ENCODE assay signal across 8 cellular contexts in genomic region chr19:1449467-1450442, GRCh38. TPM values are rescaled to one million over a fixed set of nuclear protein-coding genes. Genes with fewer than 3 reads are reported as not detected.
DNase-seq lines count a peak whose midpoint lies in the region; ATAC-seq and TF ChIP-seq lines count a peak whose summit lies in the region.

Gene APC2, plus strand, starts transcription at chr19:1450121. Its CDS starts 2,881 bp downstream, at chr19:1453002.

- peaks cover 16% of the 10 kb centered on the region for H3K27me3 ChIP-seq in CD4-positive, CD25-positive, alpha-beta regulatory T cell (ENCODE audit: control insufficient read depth, insufficient read depth, low read length)
- H3K27me3 ChIP-seq in IMR-90 (ENCODE audit: control insufficient read depth, insufficient read depth, low read length): peaks cover 70% of the 10 kb centered on the region
- H3K27me3 ChIP-seq in tibial artery: peaks cover 30 to 90% of the 10 kb centered on the region in 2 donors

- POLR2A ChIA-PET in IMR-90 (lab: Charles Lee; ENCODE audit: unreplicated experiment): no interaction called here

- no peak within 1 kb of the TSS; the same call in 1 of the 2 replicates for H3K4ac ChIP-seq in IMR-90 (ENCODE audit: low read depth, low read length)

- no peaks in the 10 kb centered on the region for H3K36me3 Mint-ChIP-seq in CD4-positive, CD25-positive, alpha-beta regulatory T cell
- no peaks in the 10 kb centered on the region for H3K36me3 Mint-ChIP-seq in activated naive CD4-positive, alpha-beta T cell treated with anti-CD3 and anti-CD28 coated beads, Interleukin-2, amount 10 ng/mL, durations not matched to agents 7 days and 5 days

- H2BK15ac ChIP-seq in IMR-90 (ENCODE audit: low read depth, low read length): no peak within 1 kb of the TSS

- intact Hi-C loops in IMR-90 (cut with micrococcal nuclease) (no loop called here), tibial artery (cut with DNase I; ENCODE audit: low total_unique reads) (no loop called here)

- no peak within 1 kb of the TSS for H3K27ac Mint-ChIP-seq in CD4-positive, CD25-positive, alpha-beta regulatory T cell
- H3K27ac Mint-ChIP-seq in activated naive CD4-positive, alpha-beta T cell treated with anti-CD3 and anti-CD28 coated beads, Interleukin-2, amount 10 ng/mL, durations not matched to agents 7 days and 5 days: no peak within 1 kb of the TSS

- ATAC-seq in CD4-positive, CD25-positive, alpha-beta regulatory T cell (ENCODE audit: low read depth in 2 of 2): peak in 1 of 2 donors; percentile 12
- ATAC-seq in IMR-90 (ENCODE audit: low read depth): peak; percentile 61
- no peak for ATAC-seq in GM21619 (IDR thresholded peaks at IDR 0.05; ENCODE audit: unreplicated experiment)

- H4K8ac ChIP-seq in IMR-90 (ENCODE audit: low read depth in 2 of 2, low read length in 2 of 2): peak within 1 kb of the TSS in 1 of 2 experiments; percentile 15; a peak in 1 of 4 replicates

- H2BK5ac ChIP-seq in IMR-90 (ENCODE audit: low read depth, low read length, poor library complexity, severe bottlenecking): no peak within 1 kb of the TSS

- H3K27ac ChIP-seq in CD4-positive, CD25-positive, alpha-beta regulatory T cell (ENCODE audit: insufficient read depth, low read length, poor library complexity, severe bottlenecking): no peak within 1 kb of the TSS
- H3K27ac ChIP-seq in IMR-90 (ENCODE audit: insufficient read depth, low read length): no peak within 1 kb of the TSS
- H3K27ac ChIP-seq in tibial artery: no peak within 1 kb of the TSS

- no peak within 1 kb of the TSS for H2BK120ac ChIP-seq in IMR-90 (ENCODE audit: low read depth, low read length)

- no peak within 1 kb of the TSS for H3K9ac ChIP-seq in IMR-90 (ENCODE audit: low read depth, low read length)

- no peak within 1 kb of the TSS for H3K56ac ChIP-seq in IMR-90 (ENCODE audit: extremely low read depth, insufficient read depth, low read length)

- in situ Hi-C loops in IMR-90 (cut with MboI; ENCODE audit: low sequenced_read_pairs): no loop called here

- no peak within 1 kb of the TSS for H3K14ac ChIP-seq in IMR-90 (replicated peaks; ENCODE audit: low read depth, low read length)

- peak within 1 kb of the TSS; percentile 44 for H2AK9ac ChIP-seq in IMR-90 (replicated peaks; ENCODE audit: low read depth, low read length, poor library complexity)

- no peak within 1 kb of the TSS for H3K23ac ChIP-seq in IMR-90 (ENCODE audit: low read depth, low read length)

- BruUV-seq in IMR-90 (replicated peaks; lab: Mats Ljungman, UMichigan): no TSS peak

- peak within 1 kb of the TSS in 3 of 4 donors; percentile 52 to 76 (median 52) for H3K4me3 Mint-ChIP-seq in CD4-positive, CD25-positive, alpha-beta regulatory T cell
- peak within 1 kb of the TSS; percentile 29 for H3K4me3 Mint-ChIP-seq in activated naive CD4-positive, alpha-beta T cell treated with anti-CD3 and anti-CD28 coated beads, Interleukin-2, amount 10 ng/mL, durations not matched to agents 7 days and 5 days

- no peak for TF ChIP-seq POLR2A in IMR-90 (IDR thresholded peaks at IDR 0.05; ENCODE audit: low read depth, low read length)

- dilution Hi-C loops in IMR-90 (cut with HindIII; ENCODE audit: low sequenced_read_pairs, unreplicated experiment): no loop called here

- no peak within 1 kb of the TSS for H2BK20ac ChIP-seq in IMR-90 (ENCODE audit: low read depth, low read length)

- no peak for TF ChIP-seq RAD21 in IMR-90 (IDR thresholded peaks at IDR 0.05; ENCODE audit: low read length)

- peak within 1 kb of the TSS; percentile 86 for H2AFZ ChIP-seq in IMR-90 (replicated peaks; ENCODE audit: low read length, poor library complexity)

- H3K27me3 Mint-ChIP-seq in CD4-positive, CD25-positive, alpha-beta regulatory T cell: peaks cover 54% of the 10 kb centered on the region
- peaks cover 97% of the 10 kb centered on the region for H3K27me3 Mint-ChIP-seq in activated naive CD4-positive, alpha-beta T cell treated with anti-CD3 and anti-CD28 coated beads, Interleukin-2, amount 10 ng/mL, durations not matched to agents 7 days and 5 days

- DNase-seq in CD4-positive, CD25-positive, alpha-beta regulatory T cell: peak in 2 of 3 donors; percentile 29 to 36
- DNase-seq in IMR-90 (peak; percentile 44), midbrain (lab: John Stamatoyannopoulos, UW) (peak; percentile 89), tibial artery (no peak), GDM1 (lab: John Stamatoyannopoulos, UW) (no peak), DMS153 treated with DMSO at 0.1 percent for 48 hours (lab: John Stamatoyannopoulos, UW; ENCODE audit: unreplicated experiment) (no peak)
- DNase-seq in activated naive CD4-positive, alpha-beta T cell treated with anti-CD3 and anti-CD28 coated beads, Interleukin-2, amount 10 ng/mL, durations not matched to agents 7 days and 5 days: peak; percentile 53

- H3K4me1 Mint-ChIP-seq in CD4-positive, CD25-positive, alpha-beta regulatory T cell: peaks cover 0 to 41% (median 13%) of the 10 kb centered on the region in 4 donors
- H3K4me1 Mint-ChIP-seq in activated naive CD4-positive, alpha-beta T cell treated with anti-CD3 and anti-CD28 coated beads, Interleukin-2, amount 10 ng/mL, durations not matched to agents 7 days and 5 days: peaks cover 30% of the 10 kb centered on the region

- CTCF ChIA-PET in IMR-90 (lab: Yijun Ruan, JAX): no interaction called here
- CTCF ChIA-PET in activated naive CD4-positive, alpha-beta T cell treated with anti-CD3 and anti-CD28 coated beads, Interleukin-2, amount 10 ng/mL, durations not matched to agents 7 days and 5 days (lab: Charles Lee): no interaction called here

- no peak for TF ChIP-seq CTCF in IMR-90 (conservative IDR thresholded peaks at IDR 0.05; ENCODE audit: low read depth, low read length)
- no peak for TF ChIP-seq CTCF in tibial artery (IDR thresholded peaks at IDR 0.05)

- no peak within 1 kb of the TSS for H3K18ac ChIP-seq in IMR-90 (ENCODE audit: low read depth, low read length)

- H3K4me1 ChIP-seq in CD4-positive, CD25-positive, alpha-beta regulatory T cell (ENCODE audit: control insufficient read depth, insufficient read depth, low read length, poor library complexity, severe bottlenecking): peaks cover 36% of the 10 kb centered on the region
- peaks cover 5% of the 10 kb centered on the region; the same call in 1 of the 2 replicates for H3K4me1 ChIP-seq in IMR-90 (ENCODE audit: control insufficient read depth, insufficient read depth, low read length)
- peaks cover 0 to 59% (median 42%) of the 10 kb centered on the region in 4 donors for H3K4me1 ChIP-seq in tibial artery

- peak within 1 kb of the TSS; percentile 52 for H3K4me2 ChIP-seq in IMR-90 (ENCODE audit: low read depth, low read length)

- 4% methylated on average over 9 of the region's 74 CpGs; no CpG with 5 or more reads in 1 of the 2 experiments for WGBS in IMR-90 (ENCODE audit: extremely low coverage in 2 of 2, insufficient read length in 1 of 2), 2 experiments

- 0 out of 4 replicates have a peak, but pooled peaks cover 0 to 3% of the 10 kb centered on the region in 2 experiments for H3K79me1 ChIP-seq in IMR-90 (ENCODE audit: low read depth in 1 of 2, low read length in 2 of 2)

- H3K9me1 ChIP-seq in IMR-90 (ENCODE audit: insufficient read depth, low read length): no peaks in the 10 kb centered on the region

- H3K9me3 ChIP-seq in CD4-positive, CD25-positive, alpha-beta regulatory T cell (ENCODE audit: control insufficient read depth in 2 of 2, low read length in 2 of 2): no peaks in the 10 kb centered on the region
- H3K9me3 ChIP-seq in IMR-90 (ENCODE audit: control insufficient read depth, insufficient read depth, low read length) (no peaks in the 10 kb centered on the region), tibial artery (no peaks in the 10 kb centered on the region)

- H3K4me3 ChIP-seq in CD4-positive, CD25-positive, alpha-beta regulatory T cell (ENCODE audit: low read depth, low read length): no peak within 1 kb of the TSS
- H3K4me3 ChIP-seq in IMR-90 (ENCODE audit: insufficient read depth, low read depth, low read length) (0 out of 2 replicates have a peak within 1 kb of the TSS, but pooled peaks have one; percentile 15), tibial artery (no peak within 1 kb of the TSS)

- peaks cover 0 to 4% (median 0%) of the 10 kb centered on the region in 7 donors for H3K9me3 Mint-ChIP-seq in CD4-positive, CD25-positive, alpha-beta regulatory T cell
- no peaks in the 10 kb centered on the region for H3K9me3 Mint-ChIP-seq in activated naive CD4-positive, alpha-beta T cell treated with anti-CD3 and anti-CD28 coated beads, Interleukin-2, amount 10 ng/mL, durations not matched to agents 7 days and 5 days

- no peak within 1 kb of the TSS for H4K5ac ChIP-seq in IMR-90 (ENCODE audit: low read depth, low read length)

- H4K91ac ChIP-seq in IMR-90 (ENCODE audit: insufficient read depth, low read depth, low read length): no peak within 1 kb of the TSS

- no peaks in the 10 kb centered on the region for H3K36me3 ChIP-seq in CD4-positive, CD25-positive, alpha-beta regulatory T cell (ENCODE audit: control insufficient read depth, insufficient read depth, low read length)
- H3K36me3 ChIP-seq in IMR-90 (ENCODE audit: control insufficient read depth, insufficient read depth, low read length): no peaks in the 10 kb centered on the region
- no peaks in the 10 kb centered on the region for H3K36me3 ChIP-seq in tibial artery

- no peak within 1 kb of the TSS for H2AK5ac ChIP-seq in IMR-90 (ENCODE audit: low read depth, low read length)

- peaks cover 45% of the 10 kb centered on the region for H4K20me1 ChIP-seq in IMR-90 (ENCODE audit: insufficient read depth, low read length)

TF ChIP-seq in IMR-90, 13 proteins besides CTCF, POLR2A, EP300 and RAD21:
- TF ChIP-seq CEBPB (IDR thresholded peaks at IDR 0.05; ENCODE audit: low read depth, low read length) (0 out of 2 replicates have a peak, but pooled peaks have one; percentile 23), BHLHE40 (IDR thresholded peaks at IDR 0.05; ENCODE audit: low read depth, low read length) (no peak)

RNA-seq across cellular contexts. Expression of gene APC2, which starts in this region (rescaled TPM):
- 0.25 TPM for total RNA-seq in CD4-positive, CD25-positive, alpha-beta regulatory T cell
- polyA plus RNA-seq in CD4-positive, CD25-positive, alpha-beta regulatory T cell: under 1 TPM in 2 of 4 donors, not detected in 2; 0.06 to 0.07 TPM
- total RNA-seq in IMR-90 (2012; rRNA removed): 0.28 and 0.36 TPM in 2 replicates
- 0.41 and 0.42 TPM in 2 replicates for polyA plus RNA-seq in IMR-90 (2012; rRNA removed)
- 0.17 and 0.55 TPM in 2 replicates for polyA plus RNA-seq in IMR-90 (2012; cell fraction: cytosol; rRNA removed)
- polyA plus RNA-seq in IMR-90 (2012; cell fraction: nucleus; rRNA removed; ENCODE audit: low replicate concordance): 0.89 and 2.3 TPM in 2 replicates

Comparison
In these comparisons a context has a peak if more than half of its experiments do, and no peak if none do; other contexts are left out.
1. Peak in DNase-seq in CD4-positive, CD25-positive, alpha-beta regulatory T cell; RNA of the gene not detected or under 1 TPM.
2. DNase-seq: peak in IMR-90 (single experiment), activated naive CD4-positive, alpha-beta T cell treated with anti-CD3 and anti-CD28 coated beads, Interleukin-2, amount 10 ng/mL, durations not matched to agents 7 days and 5 days (single experiment) and midbrain (single experiment); none in tibial artery (0 of 2), GDM1 (single experiment) and DMS153 treated with DMSO at 0.1 percent for 48 hours (single experiment).